ENCODE assay signal across 9 cellular contexts in the genomic region with DNA sequence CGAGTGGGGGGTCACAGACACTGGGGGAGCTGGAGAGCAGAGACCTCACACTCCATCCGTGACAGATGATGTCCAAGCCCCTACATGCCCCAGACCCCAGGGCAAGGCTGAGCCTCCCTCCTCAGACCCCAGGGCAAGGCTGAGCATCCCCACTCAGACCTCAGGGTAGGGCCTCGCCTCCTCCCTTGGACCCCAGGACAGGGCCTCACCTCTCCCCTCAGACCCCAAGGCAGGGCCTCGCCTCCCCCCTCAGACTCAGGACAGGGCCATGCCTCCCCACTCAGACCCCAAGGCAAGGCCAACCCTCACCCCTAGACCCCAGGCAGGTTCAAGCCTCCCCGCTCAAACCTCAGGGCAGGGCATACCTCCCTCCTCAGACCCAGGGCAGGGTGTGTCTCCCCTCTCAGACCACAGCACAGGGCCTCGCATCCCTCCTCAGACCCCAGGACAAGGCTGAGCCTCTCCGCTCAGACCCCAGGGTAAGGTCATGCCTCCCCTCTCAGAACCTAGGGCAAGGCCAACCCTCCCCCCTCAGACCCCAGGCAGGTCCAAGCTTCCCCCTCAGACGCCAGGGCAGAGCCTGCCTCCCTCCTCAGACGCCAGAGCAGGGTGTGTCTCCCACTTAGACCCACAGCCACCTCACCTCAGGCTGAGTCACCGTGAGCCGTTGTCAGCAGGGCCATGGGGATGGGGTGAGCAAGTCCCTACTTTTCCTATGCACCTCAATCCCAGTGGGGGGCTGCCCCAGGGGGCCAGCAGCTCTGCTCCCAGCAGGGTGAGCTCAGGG. TPM values are rescaled to one million over a fixed set of nuclear protein-coding genes. Genes with fewer than 3 reads are reported as not detected.
DNase-seq lines count a peak whose midpoint lies in the region; ATAC-seq and TF ChIP-seq lines count a peak whose summit lies in the region.
"Had no signal": no experiment of that assay in that cellular context is flagged by ENCODE, and none has a peak within 500 bp of the region (broad histone marks: within the 10 kb centered on the region; RNA-seq: fewer than 3 reads in every experiment).

No MANE protein-coding gene starts in this region.

- peak overlapping the region; percentile 39 to 46 for H3K27ac ChIP-seq in prostate gland

- intact Hi-C loops in MCF 10A (cut with micrococcal nuclease), result no loop called here
- intact Hi-C loops in prostate gland (cut with DNase I), result no loop called here

- 71% methylated on average over 11 of the region's 11 CpGs for WGBS in prostate gland

- H3K4me3 ChIP-seq in prostate gland, result no peak overlapping the region

- peak overlapping the region; percentile 90 for H3K27ac Mint-ChIP-seq in T-helper 2 cell treated with Interferon-gamma antibody and Interleukin-4, amounts not matched to agents 5 μg/mL and 100 μg/mL, for 36 hours
- H3K27ac Mint-ChIP-seq in MCF 10A (ENCODE audit: low read depth, unreplicated experiment), result peak overlapping the region; percentile 100

- no peaks in the 10 kb centered on the region for H3K27me3 ChIP-seq in prostate gland (replicated peaks; ENCODE audit: insufficient read depth)

- BruUV-seq in MCF 10A (replicated peaks; lab: Mats Ljungman, UMichigan), result no TSS peak

- H3K36me3 ChIP-seq in prostate gland, result no peaks in the 10 kb centered on the region

- no peak for ATAC-seq in GM18505 (IDR thresholded peaks at IDR 0.05; ENCODE audit: unreplicated experiment)
- no peak for ATAC-seq in HG03354 (IDR thresholded peaks at IDR 0.05; ENCODE audit: poor library complexity, severe bottlenecking, unreplicated experiment)
- ATAC-seq in GM18517 (IDR thresholded peaks at IDR 0.05; ENCODE audit: unreplicated experiment), result no peak

- H3K36me3 Mint-ChIP-seq in T-helper 2 cell treated with Interferon-gamma antibody and Interleukin-4, amounts not matched to agents 5 μg/mL and 100 μg/mL, for 36 hours (ENCODE audit: low read depth), result peaks cover 32% of the 10 kb centered on the region
- H3K36me3 Mint-ChIP-seq in MCF 10A (ENCODE audit: insufficient read depth, unreplicated experiment), result no peaks in the 10 kb centered on the region

- H3K9me3 ChIP-seq in prostate gland, result no peaks in the 10 kb centered on the region

- CTCF ChIA-PET in MCF 10A (lab: Yijun Ruan, JAX), result interaction anchor here (0.7 to 1.3 kb wide), 2 partner anchors 68 to 226 kb away, joined by 3 to 4 read pairs; no protein-coding TSS in a partner anchor

- DNase-seq in T-helper 2 cell treated with Interferon-gamma antibody and Interleukin-4, amounts not matched to agents 5 μg/mL and 100 μg/mL, for 36 hours (ENCODE audit: low spot score), result peak; percentile 60
- DNase-seq in MCF 10A (ENCODE audit: unreplicated experiment) (peak; percentile 80), prostate gland (ENCODE audit: low spot score) (no peak), NCI-H2171 treated with DMSO at 0.1 percent for 48 hours (lab: John Stamatoyannopoulos, UW) (no peak), COLO829 (ENCODE audit: low spot score) (no peak)

- TF ChIP-seq POLR2A in GM18505 (IDR thresholded peaks at IDR 0.05; ENCODE audit: borderline replicate concordance, extremely low read depth, insufficient read depth, insufficient read length), result peak; percentile 38
- peak; percentile 62 for TF ChIP-seq POLR2A in prostate gland (IDR thresholded peaks at IDR 0.05)

- H3K4me3 Mint-ChIP-seq in T-helper 2 cell treated with Interferon-gamma antibody and Interleukin-4, amounts not matched to agents 5 μg/mL and 100 μg/mL, for 36 hours, result peak overlapping the region; percentile 86
- peak overlapping the region; percentile 60 for H3K4me3 Mint-ChIP-seq in MCF 10A (ENCODE audit: unreplicated experiment)

- TF ChIP-seq CTCF in MCF 10A (IDR thresholded peaks at IDR 0.05; ENCODE audit: unreplicated experiment) (no peak), prostate gland (IDR thresholded peaks at IDR 0.05) (no peak)

- peaks cover 4% of the 10 kb centered on the region for H3K4me1 ChIP-seq in prostate gland (replicated peaks)

- no peaks in the 10 kb centered on the region for H3K9me3 Mint-ChIP-seq in T-helper 2 cell treated with Interferon-gamma antibody and Interleukin-4, amounts not matched to agents 5 μg/mL and 100 μg/mL, for 36 hours
- no peaks in the 10 kb centered on the region for H3K9me3 Mint-ChIP-seq in MCF 10A (ENCODE audit: unreplicated experiment)

- POLR2A ChIA-PET in MCF 10A (lab: Yijun Ruan, JAX), result interaction anchor here (0.7 to 2.4 kb wide), 5 partner anchors 9 to 226 kb away, joined by 3 to 9 read pairs (median 7); partner anchors contain the start of gene NCLN

- no peaks in the 10 kb centered on the region for H3K27me3 Mint-ChIP-seq in T-helper 2 cell treated with Interferon-gamma antibody and Interleukin-4, amounts not matched to agents 5 μg/mL and 100 μg/mL, for 36 hours (ENCODE audit: low read depth)
- no peaks in the 10 kb centered on the region for H3K27me3 Mint-ChIP-seq in MCF 10A (ENCODE audit: insufficient read depth, unreplicated experiment)

- peaks cover 15% of the 10 kb centered on the region for H3K4me1 Mint-ChIP-seq in T-helper 2 cell treated with Interferon-gamma antibody and Interleukin-4, amounts not matched to agents 5 μg/mL and 100 μg/mL, for 36 hours (ENCODE audit: low read depth)
- peaks cover 21% of the 10 kb centered on the region for H3K4me1 Mint-ChIP-seq in MCF 10A (ENCODE audit: insufficient read depth, unreplicated experiment)

RNA-seq across cellular contexts. Expression of gene S1PR4, which starts 1.7 kb away (rescaled TPM):
- 0.39 and 0.44 TPM in 2 replicates for total RNA-seq in MCF 10A (2022)
- 1 to 10 TPM in 1 of 2 donors, under 1 TPM in 1; 0.14 to 1.5 TPM for total RNA-seq in prostate gland

RNA-seq across cellular contexts. Expression of gene NCLN, which starts 8.8 kb away (rescaled TPM):
- total RNA-seq in MCF 10A (2022) (72.1 and 84.1 TPM in 2 replicates), prostate gland (10 to 100 TPM; 48.6 to 68.5 TPM)

RNA-seq across cellular contexts. Expression of gene GNA15, which starts 41.1 kb away (rescaled TPM):
- total RNA-seq in MCF 10A (2022) (32.9 and 47.1 TPM in 2 replicates), prostate gland (10 to 100 TPM; 11.1 to 13.3 TPM)

RNA-seq across cellular contexts. Expression of gene CELF5, which starts 47.6 kb away (rescaled TPM):
- total RNA-seq in MCF 10A (2022) (0.17 and 0.30 TPM in 2 replicates), prostate gland (under 1 TPM; 0.36 to 0.80 TPM)
- total RNA-seq: pulmonary artery endothelial cell had no signal

Comparison
In these comparisons a context has a peak if more than half of its experiments do, and no peak if none do; other contexts are left out.
1. DNase-seq: peak in T-helper 2 cell treated with Interferon-gamma antibody and Interleukin-4, amounts not matched to agents 5 μg/mL and 100 μg/mL, for 36 hours (single experiment) and MCF 10A (single experiment); none in prostate gland (single experiment), NCI-H2171 treated with DMSO at 0.1 percent for 48 hours (single experiment) and COLO829 (single experiment).